In the genomic region with DNA sequence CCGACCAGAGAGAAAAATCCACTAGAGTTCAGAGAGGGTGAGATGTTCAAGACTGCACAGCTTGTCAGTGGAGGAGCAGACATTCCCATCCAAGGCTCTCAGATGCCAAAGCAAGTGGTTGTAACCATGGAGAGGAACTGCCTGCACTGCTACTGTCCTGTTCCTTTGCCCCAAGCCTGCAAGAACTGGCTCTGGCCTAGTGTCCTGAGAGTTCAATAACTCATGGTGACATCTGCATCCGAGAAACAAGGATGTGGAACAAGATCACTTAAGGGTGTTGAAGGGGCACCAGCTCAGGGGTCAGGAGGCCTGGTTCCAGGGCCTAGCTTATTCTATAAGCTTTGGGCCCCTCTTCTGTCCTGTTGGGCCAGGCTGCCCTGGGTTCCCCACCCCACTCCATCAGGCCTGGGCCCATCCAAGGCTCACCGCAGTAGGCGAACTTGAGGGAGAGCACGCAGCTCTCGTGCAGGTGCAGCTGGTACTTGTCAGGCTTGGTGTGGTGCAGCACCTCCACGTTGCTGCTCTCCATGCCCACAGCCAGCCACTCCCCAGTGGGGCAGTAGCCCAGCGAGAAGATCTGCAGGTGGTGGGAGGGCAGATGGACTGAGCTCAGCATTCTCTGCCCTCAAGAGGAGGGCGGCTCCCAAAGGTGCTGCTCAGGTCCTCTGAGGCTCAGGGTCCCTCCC, we compare ENCODE assay signal across 15 cellular contexts.
"Had no signal": no experiment of that assay in that cellular context is flagged by ENCODE, and none has a peak within 500 bp of the region (broad histone marks: within the 10 kb centered on the region; RNA-seq: fewer than 3 reads in every experiment).

No MANE protein-coding gene starts in this region.

- H3K79me2 ChIP-seq: parathyroid adenoma had no signal

- H3K9me3 ChIP-seq: heart left ventricle, SK-N-SH, transverse colon had no signal

- DNase-seq: activated CD4-positive, alpha-beta T cell treated with anti-CD3 and anti-CD28 coated beads, Interleukin-2, amount 50 U/mL, for 1 hour; activated naive CD4-positive, alpha-beta T cell; activated T-cell treated with anti-CD3 and anti-CD28 coated beads, Interleukin-2, amount 50 U/mL, for 72 hours; effector memory CD4-positive, alpha-beta T cell; left colon; SK-N-SH; small intestine; transverse colon had no signal

- H3K4me3 ChIP-seq: heart left ventricle, transverse colon had no signal

- H3K27ac Mint-ChIP-seq: activated T-cell treated with anti-CD3 and anti-CD28 coated beads, Interleukin-2, amount 50 U/mL, for 72 hours; WTC11 had no signal

- H3K9me3 Mint-ChIP-seq: activated T-cell treated with anti-CD3 and anti-CD28 coated beads, Interleukin-2, amount 50 U/mL, for 72 hours; central memory CD8-positive, alpha-beta T cell; memory B cell; stimulated activated memory B cell treated with anti-CD40 and anti-IgM and Interleukin-4, amounts not matched to agents 10 μg/mL and 1 μg/mL and 100 μg/mL, for 72 hours; WTC11 had no signal

- ATAC-seq: activated T-cell treated with anti-CD3 and anti-CD28 coated beads, Interleukin-2, amount 50 U/mL, for 72 hours; heart left ventricle; left colon; stimulated activated memory B cell treated with anti-CD40 and anti-IgM and Interleukin-4, amounts not matched to agents 10 μg/mL and 1 μg/mL and 100 μg/mL, for 72 hours; WTC11 had no signal

- H3K27ac ChIP-seq: heart left ventricle, parathyroid adenoma, transverse colon had no signal

- FAIRE-seq: frontal cortex, small intestine had no signal

- H3K4me1 Mint-ChIP-seq: central memory CD8-positive, alpha-beta T cell had no signal

- H3K27me3 Mint-ChIP-seq: central memory CD8-positive, alpha-beta T cell; memory B cell; stimulated activated memory B cell treated with anti-CD40 and anti-IgM and Interleukin-4, amounts not matched to agents 10 μg/mL and 1 μg/mL and 100 μg/mL, for 72 hours had no signal

- H3K27me3 ChIP-seq: heart left ventricle, transverse colon had no signal

- H3K9ac ChIP-seq: parathyroid adenoma, SK-N-SH had no signal

- H3K4me3 Mint-ChIP-seq: activated T-cell treated with anti-CD3 and anti-CD28 coated beads, Interleukin-2, amount 50 U/mL, for 72 hours; central memory CD8-positive, alpha-beta T cell; memory B cell; stimulated activated memory B cell treated with anti-CD40 and anti-IgM and Interleukin-4, amounts not matched to agents 10 μg/mL and 1 μg/mL and 100 μg/mL, for 72 hours; WTC11 had no signal

- H2AFZ ChIP-seq: parathyroid adenoma had no signal

- H3K4me2 ChIP-seq: SK-N-SH had no signal
